Comparison of ENCODE assay signal across 1 cellular context in genomic region chr21:38823737-38824123, GRCh38.
TF ChIP-seq lines count a peak whose summit lies in the region.

No MANE protein-coding gene starts in this region.

TF ChIP-seq in WTC11, 78 proteins besides CTCF, POLR2A, EP300 and RAD21 (continued from another document):
- TF ChIP-seq ATF2 (CRISPR knock-in tag; IDR thresholded peaks at IDR 0.05; ENCODE audit: borderline replicate concordance, low read depth) (no peak), E2F1 (CRISPR knock-in tag; IDR thresholded peaks at IDR 0.05) (no peak), ZNF671 (CRISPR knock-in tag; IDR thresholded peaks at IDR 0.05) (no peak), ZNF219 (CRISPR knock-in tag; IDR thresholded peaks at IDR 0.05; ENCODE audit: borderline replicate concordance) (no peak), ZNF317 (CRISPR knock-in tag; IDR thresholded peaks at IDR 0.05; ENCODE audit: borderline replicate concordance, low read depth) (no peak)
